8 cellular contexts compared by ENCODE assay signal in the genomic region with DNA sequence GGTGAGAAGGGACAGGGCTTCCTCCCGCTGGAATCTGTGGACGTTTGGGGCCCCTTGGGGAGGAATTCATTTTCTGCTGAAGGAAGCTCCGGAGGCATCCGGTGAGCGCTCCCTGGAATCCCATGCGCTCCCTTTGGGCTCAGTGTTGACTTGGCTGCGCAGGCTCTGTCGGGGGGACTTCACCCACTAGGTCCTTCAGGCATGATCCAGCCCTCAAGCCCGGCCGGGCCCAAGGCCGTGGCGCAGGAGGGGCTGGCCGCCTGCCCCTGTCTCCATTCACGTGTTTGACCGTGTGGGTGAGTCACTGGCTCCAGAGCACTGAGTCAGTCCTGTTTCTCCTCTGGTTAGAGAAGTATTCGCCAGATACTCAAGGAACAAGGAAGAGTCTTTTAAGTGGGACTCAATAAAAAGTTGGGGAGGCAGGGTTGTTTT. TPM values are rescaled to one million over a fixed set of nuclear protein-coding genes. Genes with fewer than 3 reads are reported as not detected.
DNase-seq lines count a peak whose midpoint lies in the region; ATAC-seq, FAIRE-seq and TF ChIP-seq lines count a peak whose summit lies in the region.

No MANE protein-coding gene starts in this region.

- no CpG with 5 or more reads among the region's 16 CpGs for WGBS in mesendoderm (ENCODE audit: extremely low coverage, insufficient coverage, low lambda C conversion rate)

- H2AK5ac ChIP-seq in mesendoderm (ENCODE audit: low read length), result no peak overlapping the region

- H3K9me3 ChIP-seq in RWPE2 (ENCODE audit: severe bottlenecking), result no peaks in the 10 kb centered on the region
- H3K9me3 ChIP-seq in tibial artery, result no peaks in the 10 kb centered on the region

- no peaks in the 10 kb centered on the region for H3K27me3 ChIP-seq in RWPE2 (ENCODE audit: insufficient read depth, poor library complexity, severe bottlenecking)
- no peaks in the 10 kb centered on the region for H3K27me3 ChIP-seq in mesendoderm (ENCODE audit: insufficient read depth, low read length, poor library complexity)
- no peaks in the 10 kb centered on the region for H3K27me3 ChIP-seq in tibial artery

- H3K4me3 ChIP-seq in RWPE2 (ENCODE audit: severe bottlenecking) (peak overlapping the region; percentile 69), mesendoderm (ENCODE audit: low read length) (peak overlapping the region; percentile 89), tibial artery (peak overlapping the region; percentile 85 to 90)

- peaks cover 28% of the 10 kb centered on the region for H3K79me1 ChIP-seq in mesendoderm (ENCODE audit: low read length)

- H2BK15ac ChIP-seq in mesendoderm (replicated peaks; ENCODE audit: low read depth), result no peak overlapping the region

- H3K4me1 Mint-ChIP-seq in activated CD4-positive, alpha-beta T cell treated with anti-CD3 and anti-CD28 coated beads, Interleukin-2, amount 10 ng/mL, durations not matched to agents 7 days and 5 days, result peaks cover 10% of the 10 kb centered on the region

- H3K56ac ChIP-seq in mesendoderm (ENCODE audit: low read length), result peak overlapping the region; percentile 95

- intact Hi-C loops in tibial artery (cut with DNase I; ENCODE audit: low total_unique reads), result loop anchor here (2.0 kb wide), 1 partner anchor 129 kb away; the partner anchor contains the start of gene PPFIA1

- no peak overlapping the region for H2BK120ac ChIP-seq in mesendoderm (ENCODE audit: low read depth, low read length)

- H3K4me3 Mint-ChIP-seq in activated CD4-positive, alpha-beta T cell treated with anti-CD3 and anti-CD28 coated beads, Interleukin-2, amount 10 ng/mL, durations not matched to agents 7 days and 5 days, result no peak overlapping the region

- CTCF ChIA-PET in activated CD4-positive, alpha-beta T cell treated with anti-CD3 and anti-CD28 coated beads, Interleukin-2, amount 10 ng/mL, durations not matched to agents 7 days and 5 days (lab: Charles Lee), result interaction anchor here (0.9 kb wide), 1 partner anchor 8 kb away, joined by 3 read pairs; no protein-coding TSS in a partner anchor

- no peak overlapping the region for H4K5ac ChIP-seq in mesendoderm (ENCODE audit: low read length)

- H3K27ac ChIP-seq in RWPE2 (ENCODE audit: poor library complexity, severe bottlenecking) (peak overlapping the region; percentile 89), epithelial cell of prostate (peak overlapping the region; percentile 96), mesendoderm (ENCODE audit: low read depth, low read length) (no peak overlapping the region), tibial artery (peak overlapping the region; percentile 86 to 94)

- H3K36me3 Mint-ChIP-seq in activated CD4-positive, alpha-beta T cell treated with anti-CD3 and anti-CD28 coated beads, Interleukin-2, amount 10 ng/mL, durations not matched to agents 7 days and 5 days (ENCODE audit: low read depth), result no peaks in the 10 kb centered on the region

- TF ChIP-seq CTCF in RWPE2 (IDR thresholded peaks at IDR 0.05; ENCODE audit: poor library complexity, severe bottlenecking), result no peak
- TF ChIP-seq CTCF in tibial artery (IDR thresholded peaks at IDR 0.05), result no peak

- no peak overlapping the region for H3K23ac ChIP-seq in mesendoderm (ENCODE audit: low read length)

- ATAC-seq in RWPE2 (ENCODE audit: low read depth) (peak; percentile 82), HG02981 (IDR thresholded peaks at IDR 0.05; ENCODE audit: unreplicated experiment) (no peak)

- H3K27ac Mint-ChIP-seq in activated CD4-positive, alpha-beta T cell treated with anti-CD3 and anti-CD28 coated beads, Interleukin-2, amount 10 ng/mL, durations not matched to agents 7 days and 5 days, result no peak overlapping the region

- peaks cover 19% of the 10 kb centered on the region for H3K4me1 ChIP-seq in RWPE2 (ENCODE audit: insufficient read depth, poor library complexity, severe bottlenecking)
- peaks cover 8% of the 10 kb centered on the region for H3K4me1 ChIP-seq in mesendoderm (ENCODE audit: control insufficient read depth, low read depth, low read length)
- H3K4me1 ChIP-seq in tibial artery, result peaks cover 0 to 40% (median 23%) of the 10 kb centered on the region in 4 donors

- H3K9me3 Mint-ChIP-seq in activated CD4-positive, alpha-beta T cell treated with anti-CD3 and anti-CD28 coated beads, Interleukin-2, amount 10 ng/mL, durations not matched to agents 7 days and 5 days, result no peaks in the 10 kb centered on the region

- no peak overlapping the region for H3K4ac ChIP-seq in mesendoderm (ENCODE audit: low read depth, low read length)

- peaks cover 60% of the 10 kb centered on the region for H3K27me3 Mint-ChIP-seq in activated CD4-positive, alpha-beta T cell treated with anti-CD3 and anti-CD28 coated beads, Interleukin-2, amount 10 ng/mL, durations not matched to agents 7 days and 5 days

- H3K9ac ChIP-seq in mesendoderm (ENCODE audit: low read length), result peak overlapping the region; percentile 95

- FAIRE-seq in G401.6 (lab: Jason Lieb, UNC), result peak; percentile 19

- H3K79me2 ChIP-seq in mesendoderm (ENCODE audit: control insufficient read depth, insufficient read depth, low read length), result peaks cover 59% of the 10 kb centered on the region

- no peak overlapping the region for H2BK5ac ChIP-seq in mesendoderm (ENCODE audit: low read length)

- H3K36me3 ChIP-seq in RWPE2 (ENCODE audit: low read depth) (peaks cover 46% of the 10 kb centered on the region), mesendoderm (ENCODE audit: control insufficient read depth, insufficient read depth, low read length) (no peaks in the 10 kb centered on the region), tibial artery (no peaks in the 10 kb centered on the region)

- no peak overlapping the region for H4K8ac ChIP-seq in mesendoderm (ENCODE audit: low read depth, low read length)

- H3K4me2 ChIP-seq in mesendoderm (ENCODE audit: low read length), result peak overlapping the region; percentile 81

- H3K18ac ChIP-seq in mesendoderm (ENCODE audit: low read length), result no peak overlapping the region

- POLR2A ChIA-PET in activated CD4-positive, alpha-beta T cell treated with anti-CD3 and anti-CD28 coated beads, Interleukin-2, amount 10 ng/mL, durations not matched to agents 7 days and 5 days (lab: Charles Lee), result no interaction called here

- DNase-seq in RWPE2 (ENCODE audit: low spot score), result peak; percentile 90
- DNase-seq in epithelial cell of prostate (ENCODE audit: low read depth, low spot score), result peak; percentile 70
- DNase-seq in mesendoderm, result peak; percentile 85
- DNase-seq in tibial artery, result peak; percentile 92 to 96
- DNase-seq in activated CD4-positive, alpha-beta T cell treated with anti-CD3 and anti-CD28 coated beads, Interleukin-2, amount 10 ng/mL, durations not matched to agents 7 days and 5 days, result no peak
- DNase-seq in activated CD4-positive, alpha-beta T cell treated with anti-CD3 and anti-CD28 coated beads, Interleukin-2, amount 50 U/mL, for 1 hour, result no peak

RNA-seq across cellular contexts. Expression of gene CTTN, which starts 1.4 kb away (rescaled TPM):
- polyA plus RNA-seq in mesendoderm (2013, experiment 1 of 2), result 116 TPM
- 115 TPM for polyA plus RNA-seq in mesendoderm (2013, experiment 2 of 2)
- total RNA-seq in activated CD4-positive, alpha-beta T cell treated with anti-CD3 and anti-CD28 coated beads, Interleukin-2, amount 10 ng/mL, durations not matched to agents 7 days and 5 days, result under 1 TPM; 0.42 to 0.54 TPM

Comparison
In these comparisons a context has a peak if more than half of its experiments do, and no peak if none do; other contexts are left out.
1. DNase-seq: peak in RWPE2 (single experiment), epithelial cell of prostate (single experiment), mesendoderm (single experiment) and tibial artery (2 of 2); none in activated CD4-positive, alpha-beta T cell treated with anti-CD3 and anti-CD28 coated beads, Interleukin-2, amount 10 ng/mL, durations not matched to agents 7 days and 5 days (single experiment) and activated CD4-positive, alpha-beta T cell treated with anti-CD3 and anti-CD28 coated beads, Interleukin-2, amount 50 U/mL, for 1 hour (single experiment).
2. Peak in every context shown above with its lines, with median percentiles within 50 percentile points of each other: H3K4me3 ChIP-seq.